In the genomic region with DNA sequence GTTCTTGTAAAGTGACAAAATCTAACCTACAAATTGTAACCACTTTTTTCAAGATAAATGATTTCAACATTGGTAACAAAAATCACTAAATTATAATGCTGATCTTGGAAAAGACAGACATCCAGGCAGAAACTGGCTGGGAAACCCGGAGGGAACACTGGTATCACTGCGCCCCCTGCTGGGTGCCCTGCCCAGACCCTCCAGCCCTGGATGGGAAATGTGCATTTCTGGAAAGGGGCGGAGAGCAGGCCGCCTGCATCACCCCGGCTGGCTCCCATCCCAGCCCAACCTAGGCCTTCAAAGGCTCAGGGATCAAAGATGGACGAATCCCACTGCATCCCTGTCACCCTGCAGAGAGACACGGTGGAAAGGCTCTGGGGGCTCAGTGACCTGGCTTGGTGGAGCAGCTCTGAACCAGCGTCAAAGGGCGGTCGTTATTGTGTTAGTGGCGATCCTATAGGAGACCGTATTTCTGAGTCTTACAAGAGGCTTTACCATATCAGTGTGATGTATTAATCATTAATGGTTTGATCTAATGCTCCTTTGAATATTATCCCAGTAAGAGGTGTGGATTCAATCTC, we compare ENCODE assay signal across 8 cellular contexts. TPM values are rescaled to one million over a fixed set of nuclear protein-coding genes. Genes with fewer than 3 reads are reported as not detected.
DNase-seq lines count a peak whose midpoint lies in the region; ATAC-seq and TF ChIP-seq lines count a peak whose summit lies in the region.

No MANE protein-coding gene starts in this region.

- no peak overlapping the region for H3K4me2 ChIP-seq in Karpas-422 (ENCODE audit: low read depth, low read length, poor library complexity, severe bottlenecking)

- H3K4me3 ChIP-seq in Karpas-422 (ENCODE audit: low read length) (no peak overlapping the region), heart right ventricle (no peak overlapping the region), prostate gland (no peak overlapping the region)

- H2AFZ ChIP-seq in Karpas-422 (ENCODE audit: low read length) = no peak overlapping the region

- no peaks in the 10 kb centered on the region for H3K79me2 ChIP-seq in Karpas-422 (ENCODE audit: low read length)

- 41 to 46% methylated on average over 12 of the region's 12 CpGs for WGBS in heart right ventricle, 2 donors
- 45% methylated on average over 12 of the region's 12 CpGs for WGBS in prostate gland

- H3K4me1 ChIP-seq in Karpas-422 (ENCODE audit: low read length) (no peaks in the 10 kb centered on the region; the same call in 1 of the 2 replicates), heart right ventricle (peaks cover 10 to 46% (median 32%) of the 10 kb centered on the region in 9 donors), prostate gland (replicated peaks) (peaks cover 3% of the 10 kb centered on the region)

- H3K27ac ChIP-seq in Karpas-422 (ENCODE audit: low read length) (no peak overlapping the region), heart right ventricle (peak overlapping the region; percentile 21 to 92 (median 80)), prostate gland (peak overlapping the region; percentile 18 to 21)

- no peaks in the 10 kb centered on the region for H4K20me1 ChIP-seq in Karpas-422 (ENCODE audit: insufficient read depth, low read depth, low read length)

- ATAC-seq in heart right ventricle = peak; percentile 71 to 93 (median 86)
- no peak for ATAC-seq in HG02885 (IDR thresholded peaks at IDR 0.05; ENCODE audit: poor library complexity, unreplicated experiment)
- ATAC-seq in HG03442 (IDR thresholded peaks at IDR 0.05; ENCODE audit: unreplicated experiment) = no peak

- H3K9me3 ChIP-seq in Karpas-422 (ENCODE audit: low read length) (no peaks in the 10 kb centered on the region), heart right ventricle (peaks cover 0 to 3% (median 0%) of the 10 kb centered on the region in 11 donors), prostate gland (no peaks in the 10 kb centered on the region)

- DNase-seq in DMS153 treated with DMSO at 0.1 percent for 48 hours (lab: John Stamatoyannopoulos, UW; ENCODE audit: unreplicated experiment) = peak; percentile 1
- DNase-seq in Karpas-422 = peak; percentile 70
- peak; percentile 57 for DNase-seq in SK-N-DZ (ENCODE audit: low spot score)
- peak; percentile 72 for DNase-seq in amniotic stem cell (lab: John Stamatoyannopoulos, UW)
- DNase-seq in heart right ventricle = peak; percentile 88 to 91
- DNase-seq in prostate gland (ENCODE audit: low spot score) = peak; percentile 73

- TF ChIP-seq POLR2A in prostate gland (IDR thresholded peaks at IDR 0.05) = no peak

- H3K9me2 ChIP-seq in Karpas-422 (replicated peaks; ENCODE audit: insufficient read depth, low read length) = no peaks in the 10 kb centered on the region

- no peaks in the 10 kb centered on the region for H3K27me3 ChIP-seq in Karpas-422 (ENCODE audit: low read length)
- H3K27me3 ChIP-seq in heart right ventricle = no peaks in the 10 kb centered on the region
- H3K27me3 ChIP-seq in prostate gland (replicated peaks; ENCODE audit: insufficient read depth) = no peaks in the 10 kb centered on the region

- TF ChIP-seq CTCF in heart right ventricle (IDR thresholded peaks at IDR 0.05) = peak; percentile 83 to 99 (median 94)
- peak; percentile 80 to 96 (median 93) for TF ChIP-seq CTCF in prostate gland (IDR thresholded peaks at IDR 0.05)

- no peaks in the 10 kb centered on the region for H3K36me3 ChIP-seq in Karpas-422 (ENCODE audit: insufficient read depth, low read length)
- H3K36me3 ChIP-seq in heart right ventricle = peaks cover 0 to 78% (median 14%) of the 10 kb centered on the region in 9 donors
- H3K36me3 ChIP-seq in prostate gland = peaks cover 0 to 18% of the 10 kb centered on the region in 2 donors

- H3K9ac ChIP-seq in Karpas-422 (ENCODE audit: low read length) = no peak overlapping the region

- intact Hi-C loops in heart right ventricle (cut with DNase I) (loop anchor here in 9 of 10 donors (1.0 to 10.0 kb wide), 16 partner anchors 71 to 228 kb away; partner anchors contain the start of gene HTRA3 (in 3 of the 9)), prostate gland (cut with DNase I) (loop anchor here (1.0 to 10.0 kb wide), 3 partner anchors 134 to 228 kb away; partner anchors contain the start of gene HTRA3)

RNA-seq across cellular contexts. Expression of gene ACOX3, which starts 37.3 kb away (rescaled TPM):
- 7.8 and 17.6 TPM in 2 replicates for total RNA-seq in Karpas-422 (2014; rRNA removed; shearing (Covaris generic); ENCODE audit: low replicate concordance)
- 10.2 and 10.7 TPM in 2 replicates for polyA plus RNA-seq in SK-N-DZ (2014; cell fraction: cytosol; rRNA removed)
- polyA plus RNA-seq in SK-N-DZ (2014; cell fraction: nucleus; rRNA removed) = 8.0 and 12.6 TPM in 2 replicates
- 10 to 100 TPM; 21.6 to 28.9 (median 25.6) TPM for total RNA-seq in heart right ventricle
- polyA plus RNA-seq in heart right ventricle = 10 to 100 TPM; 17.9 to 18.5 TPM
- total RNA-seq in prostate gland = 10 to 100 TPM; 65.7 to 75.4 TPM

RNA-seq across cellular contexts. Expression of gene TRMT44, which starts 37.3 kb away (rescaled TPM):
- 14.1 and 16.2 TPM in 2 replicates for total RNA-seq in Karpas-422 (2014; rRNA removed; shearing (Covaris generic); ENCODE audit: low replicate concordance)
- 12.6 and 14.7 TPM in 2 replicates for polyA plus RNA-seq in SK-N-DZ (2014; cell fraction: cytosol; rRNA removed)
- polyA plus RNA-seq in SK-N-DZ (2014; cell fraction: nucleus; rRNA removed) = 26.7 and 31.3 TPM in 2 replicates
- total RNA-seq in heart right ventricle (10 to 100 TPM in 2 of 10 donors, 1 to 10 TPM in 8; 6.0 to 10.2 (median 8.4) TPM), prostate gland (10 to 100 TPM; 35.2 to 63.9 TPM)
- polyA plus RNA-seq in heart right ventricle = 1 to 10 TPM; 4.5 to 5.3 TPM

Comparison
In these comparisons a context has a peak if more than half of its experiments do, and no peak if none do; other contexts are left out.
1. DNase-seq: peak in every context shown above with its lines; median percentile 90 in heart right ventricle; 73 in prostate gland; 72 in amniotic stem cell; 70 in Karpas-422; 57 in SK-N-DZ; 1 in DMS153 treated with DMSO at 0.1 percent for 48 hours.
2. ATAC-seq: peak in heart right ventricle (8 of 8); none in HG02885 (single experiment) and HG03442 (single experiment).